In the genomic region with DNA sequence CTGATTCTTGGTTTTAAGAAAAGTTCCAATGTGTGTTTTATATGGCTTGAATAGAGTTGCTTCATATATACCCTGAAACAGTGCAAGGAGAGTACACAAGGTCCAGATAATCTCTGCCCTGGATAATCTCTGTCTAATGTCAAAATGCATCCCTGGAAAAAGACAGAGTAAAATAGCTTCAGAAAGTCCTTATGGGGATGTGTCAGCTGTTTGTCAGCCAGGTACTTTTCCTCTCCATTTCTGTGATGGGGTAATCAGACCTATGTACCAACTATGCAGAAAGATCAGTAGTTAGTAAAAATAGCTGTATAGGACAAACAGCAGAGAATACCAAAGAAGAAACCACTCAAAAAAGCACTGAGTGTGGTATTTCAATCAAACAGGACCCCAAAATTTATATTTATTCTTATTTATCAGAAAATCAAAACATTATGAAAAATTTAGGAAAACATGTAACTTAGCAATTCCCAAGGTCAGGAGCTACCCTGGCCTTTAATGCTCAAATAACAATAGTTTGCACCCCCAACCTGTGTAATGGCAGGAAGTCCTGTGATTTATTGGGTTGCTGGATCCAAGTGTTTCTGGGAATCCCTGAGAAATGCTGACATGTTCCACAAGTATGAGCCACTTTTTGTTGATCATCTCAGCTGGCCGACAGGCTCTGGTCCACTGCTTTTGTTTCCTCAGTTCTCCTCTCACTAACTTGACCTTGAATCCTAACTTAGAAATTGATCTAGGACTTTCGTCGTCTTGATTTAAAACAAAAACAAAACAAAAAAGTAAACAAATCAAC, we compare ENCODE assay signal across 27 cellular contexts.
DNase-seq lines count a peak whose midpoint lies in the region; TF ChIP-seq lines count a peak whose summit lies in the region.
"Had no signal": no experiment of that assay in that cellular context is flagged by ENCODE, and none has a peak within 500 bp of the region (broad histone marks: within the 10 kb centered on the region; RNA-seq: fewer than 3 reads in every experiment).

No MANE protein-coding gene starts in this region.

- H3K9me3 Mint-ChIP-seq in CD4-positive, alpha-beta memory T cell, result peaks cover 0 to 4% (median 0%) of the 10 kb centered on the region in 8 donors
- no peaks in the 10 kb centered on the region for H3K9me3 Mint-ChIP-seq in type B pancreatic cell
- H3K9me3 Mint-ChIP-seq: activated CD4-positive, alpha-beta memory T cell treated with anti-CD3 and anti-CD28 coated beads for 36 hours; activated T-helper 17 cell treated with anti-CD3 and anti-CD28 coated beads, Interleukin-2, amount 50 U/mL, for 72 hours had no signal

- H3K4me1 Mint-ChIP-seq in CD4-positive, alpha-beta memory T cell, result no peaks in the 10 kb centered on the region
- no peaks in the 10 kb centered on the region for H3K4me1 Mint-ChIP-seq in type B pancreatic cell (ENCODE audit: unreplicated experiment)
- H3K4me1 Mint-ChIP-seq: activated T-helper 17 cell treated with anti-CD3 and anti-CD28 coated beads, Interleukin-2, amount 50 U/mL, for 72 hours; naive thymus-derived CD8-positive, alpha-beta T cell had no signal

- TF ChIP-seq POLR2A in stomach (IDR thresholded peaks at IDR 0.05), result no peak

- H3K27ac Mint-ChIP-seq in CD4-positive, alpha-beta memory T cell, result no peak overlapping the region
- H3K27ac Mint-ChIP-seq in type B pancreatic cell, result no peak overlapping the region
- H3K27ac Mint-ChIP-seq: activated CD4-positive, alpha-beta memory T cell treated with anti-CD3 and anti-CD28 coated beads for 36 hours; activated naive CD4-positive, alpha-beta T cell treated with anti-CD3 and anti-CD28 coated beads, Interleukin-2, amount 50 U/mL, for 72 hours; activated T-helper 17 cell treated with anti-CD3 and anti-CD28 coated beads, Interleukin-2, amount 50 U/mL, for 72 hours; naive thymus-derived CD8-positive, alpha-beta T cell had no signal

- no peak overlapping the region for H3K4me3 ChIP-seq in AG10803 (ENCODE audit: low read length)
- no peak overlapping the region for H3K4me3 ChIP-seq in fibroblast of villous mesenchyme (ENCODE audit: low read depth, low read length)
- H3K4me3 ChIP-seq in stomach, result no peak overlapping the region
- no peak overlapping the region for H3K4me3 ChIP-seq in CD4-positive, alpha-beta memory T cell (ENCODE audit: low read length in 2 of 2)
- H3K4me3 ChIP-seq in dorsolateral prefrontal cortex, result no peak overlapping the region
- H3K4me3 ChIP-seq: BLaER1, left lung, SJCRH30, tibial nerve had no signal

- TF ChIP-seq CTCF in AG10803 (conservative IDR thresholded peaks at IDR 0.05; ENCODE audit: low read length), result no peak
- TF ChIP-seq CTCF in fibroblast of villous mesenchyme (IDR thresholded peaks at IDR 0.05; ENCODE audit: insufficient read depth, low read depth, low read length), result no peak
- TF ChIP-seq CTCF in stomach (IDR thresholded peaks at IDR 0.05), result no peak
- no peak for TF ChIP-seq CTCF in dorsolateral prefrontal cortex (IDR thresholded peaks at IDR 0.05 in 54 of 56, conservative IDR thresholded peaks at IDR 0.05 in 2 of 56; ENCODE audit: low read depth in 1 of 56, partially characterized antibody in 56 of 56)
- no peak for TF ChIP-seq CTCF in type B pancreatic cell (conservative IDR thresholded peaks at IDR 0.05)

- no peaks in the 10 kb centered on the region for H3K9me3 ChIP-seq in stomach
- no peaks in the 10 kb centered on the region for H3K9me3 ChIP-seq in CD4-positive, alpha-beta memory T cell (ENCODE audit: control insufficient read depth in 1 of 2, low read length in 2 of 2)
- H3K9me3 ChIP-seq: BLaER1, left lung, SJCRH30 had no signal

- intact Hi-C loops in stomach (cut with DNase I; ENCODE audit: low total_unique reads) (no loop called here), dorsolateral prefrontal cortex (cut with DNase I) (no loop called here)
- intact Hi-C loops in CD4-positive, alpha-beta memory T cell (cut with micrococcal nuclease), result no loop called here

- 52 to 67% (median 59%) methylated on average over 3 of the region's 3 CpGs for WGBS in stomach, 5 donors

- peaks cover 16 to 18% of the 10 kb centered on the region in 2 donors for H3K27me3 Mint-ChIP-seq in CD4-positive, alpha-beta memory T cell
- no peaks in the 10 kb centered on the region for H3K27me3 Mint-ChIP-seq in type B pancreatic cell

- POLR2A ChIA-PET in CD4-positive, alpha-beta memory T cell (lab: Charles Lee; ENCODE audit: partially characterized antibody), result no interaction called here

- H3K27me3 ChIP-seq in stomach (no peaks in the 10 kb centered on the region), dorsolateral prefrontal cortex (no peaks in the 10 kb centered on the region)
- H3K27me3 ChIP-seq in CD4-positive, alpha-beta memory T cell (ENCODE audit: insufficient read depth, low read length), result peaks cover 5% of the 10 kb centered on the region
- H3K27me3 ChIP-seq: BLaER1, left lung, SJCRH30, tibial nerve had no signal

- H3K4me1 ChIP-seq in stomach, result peaks cover 0 to 5% (median 0%) of the 10 kb centered on the region in 4 donors
- H3K4me1 ChIP-seq in CD4-positive, alpha-beta memory T cell (ENCODE audit: insufficient read depth, low read length), result no peaks in the 10 kb centered on the region
- H3K4me1 ChIP-seq: BLaER1, left lung, tibial nerve had no signal

- no peaks in the 10 kb centered on the region for H3K36me3 ChIP-seq in stomach
- H3K36me3 ChIP-seq in CD4-positive, alpha-beta memory T cell (ENCODE audit: insufficient read depth, low read length), result no peaks in the 10 kb centered on the region
- H3K36me3 ChIP-seq: BLaER1, left lung, SJCRH30, tibial nerve had no signal

- no peak overlapping the region for H3K27ac ChIP-seq in stomach
- H3K27ac ChIP-seq in CD4-positive, alpha-beta memory T cell (ENCODE audit: low read depth, low read length), result no peak overlapping the region
- no peak overlapping the region for H3K27ac ChIP-seq in dorsolateral prefrontal cortex
- H3K27ac ChIP-seq: BLaER1, left lung, SJCRH30, tibial nerve had no signal

- DNase-seq in AG10803 (ENCODE audit: low read depth) (peak; percentile 84), amniotic epithelial cell (ENCODE audit: low read depth) (peak; percentile 39), fibroblast of villous mesenchyme (ENCODE audit: low read depth) (peak; percentile 77), renal cortical epithelial cell (ENCODE audit: low read depth) (peak; percentile 85), stomach (no peak), dorsolateral prefrontal cortex (no peak), type B pancreatic cell (ENCODE audit: extremely low spot score, unreplicated experiment) (no peak)
- no peak for DNase-seq in CD4-positive, alpha-beta memory T cell
- DNase-seq: activated CD4-positive, alpha-beta memory T cell treated with anti-CD3 and anti-CD28 coated beads for 36 hours; activated CD8-positive, alpha-beta memory T cell treated with anti-CD3 and anti-CD28 coated beads, Interleukin-2, amount 50 U/mL, for 48 hours; Calu3; cerebellar nuclear complex; effector CD4-positive, alpha-beta T cell; left lung; midbrain; naive thymus-derived CD8-positive, alpha-beta T cell; NCI-H1694 treated with DMSO at 0.1 percent for 48 hours; NCI-H69; occipital lobe; retina; SJCRH30; stimulated activated CD4-positive, alpha-beta T cell treated with anti-CD3 and anti-CD28 coated beads, Interleukin-4, amount 100 ng/mL, for 4 hours; stimulated activated naive CD8-positive, alpha-beta T cell treated with anti-CD3 and anti-CD28 coated beads, Interleukin-15, Interleukin-2, amounts not matched to agents 100 U/mL and 50 U/mL, for 24 hours had no signal

- TF ChIP-seq EP300 in stomach (IDR thresholded peaks at IDR 0.05), result no peak

- H3K36me3 Mint-ChIP-seq in CD4-positive, alpha-beta memory T cell, result no peaks in the 10 kb centered on the region
- H3K36me3 Mint-ChIP-seq in type B pancreatic cell, result no peaks in the 10 kb centered on the region
- H3K36me3 Mint-ChIP-seq: activated CD4-positive, alpha-beta memory T cell treated with anti-CD3 and anti-CD28 coated beads for 36 hours; activated naive CD4-positive, alpha-beta T cell treated with anti-CD3 and anti-CD28 coated beads, Interleukin-2, amount 50 U/mL, for 72 hours had no signal

- no peak overlapping the region for H3K4me3 Mint-ChIP-seq in CD4-positive, alpha-beta memory T cell
- no peak overlapping the region for H3K4me3 Mint-ChIP-seq in type B pancreatic cell
- H3K4me3 Mint-ChIP-seq: activated CD4-positive, alpha-beta memory T cell treated with anti-CD3 and anti-CD28 coated beads for 36 hours; activated T-helper 17 cell treated with anti-CD3 and anti-CD28 coated beads, Interleukin-2, amount 50 U/mL, for 72 hours; naive thymus-derived CD8-positive, alpha-beta T cell had no signal

- CTCF ChIA-PET in CD4-positive, alpha-beta memory T cell (lab: Charles Lee; ENCODE audit: partially characterized antibody), result no interaction called here

Comparison
In these comparisons a context has a peak if more than half of its experiments do, and no peak if none do; other contexts are left out.
1. DNase-seq: peak in AG10803 (single experiment), amniotic epithelial cell (single experiment), fibroblast of villous mesenchyme (single experiment) and renal cortical epithelial cell (single experiment); none in stomach (single experiment), CD4-positive, alpha-beta memory T cell (0 of 5), dorsolateral prefrontal cortex (0 of 10) and type B pancreatic cell (single experiment).